ENCODE assay signal across 23 cellular contexts in the genomic region with DNA sequence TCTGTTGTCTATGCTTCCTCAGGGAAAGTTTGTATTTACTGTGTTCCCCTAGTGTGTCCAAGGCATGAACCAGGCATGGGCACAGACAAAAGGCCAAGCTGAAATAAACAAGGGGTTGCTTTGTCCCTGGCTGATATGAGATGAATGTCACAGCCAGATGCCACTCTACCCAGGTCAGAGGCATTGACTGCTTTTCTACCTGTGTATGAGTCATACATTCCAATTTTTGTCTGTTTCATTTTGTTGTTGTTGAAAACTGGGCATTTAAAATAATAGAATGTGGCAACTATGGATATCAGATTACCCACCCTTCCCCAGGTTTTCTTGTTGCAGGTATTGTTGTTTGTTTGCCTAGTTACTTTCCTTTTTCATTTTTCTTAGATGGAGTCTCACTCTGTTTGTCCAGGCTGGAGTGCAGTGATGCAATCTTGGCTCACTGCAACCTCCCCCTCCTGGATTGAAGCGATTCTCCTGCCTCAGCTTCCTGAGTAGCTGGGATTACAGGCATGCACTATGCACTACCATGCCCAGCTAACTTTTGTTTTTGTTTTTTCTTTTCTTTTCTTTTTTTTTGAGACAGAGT.
DNase-seq lines count a peak whose midpoint lies in the region; ATAC-seq, FAIRE-seq and TF ChIP-seq lines count a peak whose summit lies in the region.
"Had no signal": no experiment of that assay in that cellular context is flagged by ENCODE, and none has a peak within 500 bp of the region (broad histone marks: within the 10 kb centered on the region; RNA-seq: fewer than 3 reads in every experiment).

No MANE protein-coding gene starts in this region.

- 0% methylated on average over 1 of the region's 1 CpG for WGBS in K562 (ENCODE audit: insufficient coverage, low coverage, missing lambda C conversion rate)
- WGBS in trophoblast cell (ENCODE audit: extremely low coverage, insufficient coverage, insufficient read length), result no CpG with 5 or more reads among the region's 1 CpG

- POLR2A ChIA-PET in K562 (lab: Yijun Ruan, JAX), result no interaction called here

- no peak overlapping the region for H4K12ac ChIP-seq in trophoblast cell (ENCODE audit: low read depth, low read length)

- no peaks in the 10 kb centered on the region for H4K20me1 ChIP-seq in K562 (replicated peaks; ENCODE audit: control insufficient read depth, insufficient read depth, low read length)

- H3K9me3 ChIP-seq in K562 (replicated peaks; ENCODE audit: control insufficient read depth, insufficient read depth, low read depth, low read length) (no peaks in the 10 kb centered on the region), trophoblast cell (ENCODE audit: insufficient read depth, low read depth, low read length) (peaks cover 2% of the 10 kb centered on the region)
- H3K9me3 ChIP-seq: HAP-1 had no signal

- DNase-seq in NCI-H2107 treated with DMSO at 0.1 percent for 48 hours (lab: John Stamatoyannopoulos, UW; ENCODE audit: unreplicated experiment), result peak; percentile 49
- DNase-seq in NCI-H2107 (lab: John Stamatoyannopoulos, UW), result no peak
- DNase-seq in NCI-H345 (lab: John Stamatoyannopoulos, UW), result peak; percentile 89
- no peak for DNase-seq in K562 (ENCODE audit: extremely low read depth in 1 of 4, low spot score in 3 of 4)
- peak; percentile 28 to 71 for DNase-seq in trophoblast cell
- no peak for DNase-seq in SHP77 treated with DMSO at 0.1 percent for 48 hours (lab: John Stamatoyannopoulos, UW)
- no peak for DNase-seq in RPMI8226
- DNase-seq: activated CD4-positive, alpha-beta T cell treated with anti-CD3 and anti-CD28 coated beads, Interleukin-2, amount 50 U/mL, for 4 hours; activated naive CD4-positive, alpha-beta T cell treated with anti-CD3 and anti-CD28 coated beads, Interleukin-2, amount 10 ng/mL, durations not matched to agents 7 days and 5 days; amniotic stem cell; C1 segment of cervical spinal cord; DMS79; dorsolateral prefrontal cortex; hippocampal formation; left colon; SK-N-SH; substantia nigra; upper lobe of left lung had no signal

- no TSS peak for BruUV-seq in K562 (replicated peaks; lab: Mats Ljungman, UMichigan)

- H3K4me3 ChIP-seq in K562, result no peak overlapping the region
- H3K4me3 ChIP-seq in trophoblast cell (ENCODE audit: low read depth, low read length), result no peak overlapping the region
- H3K4me3 ChIP-seq: dorsolateral prefrontal cortex, HAP-1, upper lobe of left lung had no signal

- CTCF ChIA-PET in K562 (lab: Yijun Ruan, JAX; ENCODE audit: low intra/inter-chr PET ratio), result no interaction called here

- H3K9me1 ChIP-seq in K562 (ENCODE audit: control insufficient read depth, insufficient read depth, low read length), result no peaks in the 10 kb centered on the region

- H2BK120ac ChIP-seq in trophoblast cell (ENCODE audit: insufficient read depth, low read length, poor library complexity), result no peak overlapping the region

- H3K4me2 ChIP-seq in K562 (ENCODE audit: insufficient read depth, low read length) (no peak overlapping the region), trophoblast cell (ENCODE audit: low read length) (no peak overlapping the region)
- H3K4me2 ChIP-seq: SK-N-SH had no signal

- H3K9ac ChIP-seq in K562 (ENCODE audit: insufficient read depth in 1 of 2, low read depth in 2 of 2, low read length in 2 of 2) (no peak overlapping the region), trophoblast cell (ENCODE audit: low read length) (no peak overlapping the region)
- H3K9ac ChIP-seq: SK-N-SH had no signal

- no peaks in the 10 kb centered on the region for H3K36me3 ChIP-seq in K562 (ENCODE audit: control insufficient read depth, insufficient read depth, low read length)
- H3K36me3 ChIP-seq in trophoblast cell (ENCODE audit: control insufficient read depth in 1 of 2, insufficient read depth in 2 of 2, low read length in 2 of 2), result peaks cover 1 to 2% of the 10 kb centered on the region in 2 experiments
- H3K36me3 ChIP-seq: HAP-1, upper lobe of left lung had no signal

- in situ Hi-C loops in K562 (cut with MboI), result no loop called here

- H2BK5ac ChIP-seq in trophoblast cell (ENCODE audit: low read depth, low read length, poor library complexity), result no peak overlapping the region

- TF ChIP-seq CTCF in K562 (IDR thresholded peaks at IDR 0.05 in 2 of 3, conservative IDR thresholded peaks at IDR 0.05 in 1 of 3; ENCODE audit: insufficient read depth in 2 of 3, low read depth in 1 of 3, low read length in 3 of 3), result no peak

- TF ChIP-seq RAD21 in K562 (CRISPR knock-in tag; conservative IDR thresholded peaks at IDR 0.05 in 1 of 2, IDR thresholded peaks at IDR 0.05 in 1 of 2), result no peak

- intact Hi-C loops in K562 (cut with micrococcal nuclease), result no loop called here

- TF ChIP-seq EP300 in K562 (IDR thresholded peaks at IDR 0.05; ENCODE audit: low read length), result no peak

- H3K79me2 ChIP-seq in K562 (ENCODE audit: control insufficient read depth, insufficient read depth, low read length) (no peaks in the 10 kb centered on the region), trophoblast cell (ENCODE audit: control insufficient read depth, insufficient read depth, low read length, poor library complexity) (no peaks in the 10 kb centered on the region)

- H4K91ac ChIP-seq in trophoblast cell (ENCODE audit: low read depth, low read length), result no peak overlapping the region

- no peak overlapping the region for H3K27ac ChIP-seq in K562 (ENCODE audit: extremely low read depth, low read depth, low read length)
- no peak overlapping the region for H3K27ac ChIP-seq in trophoblast cell (ENCODE audit: low read depth, low read length)
- H3K27ac ChIP-seq: 22Rv1, dorsolateral prefrontal cortex, upper lobe of left lung had no signal

- no peak for ATAC-seq in K562
- ATAC-seq in GM21529 (IDR thresholded peaks at IDR 0.05; ENCODE audit: unreplicated experiment), result no peak
- ATAC-seq: left colon; stimulated activated effector memory CD8-positive, alpha-beta T cell treated with anti-CD3 and anti-CD28 coated beads, Interleukin-12 subunit alpha, Interleukin-12 subunit beta, amount 100 ng/mL, for 72 hours had no signal

- peaks cover 3% of the 10 kb centered on the region for H3K79me1 ChIP-seq in trophoblast cell (ENCODE audit: low read length)

- no peak for TF ChIP-seq POLR2A in K562 (conservative IDR thresholded peaks at IDR 0.05)

- H2AFZ ChIP-seq in K562 (ENCODE audit: low read depth, low read length) (no peak overlapping the region), trophoblast cell (ENCODE audit: insufficient read depth, low read length, poor library complexity) (no peak overlapping the region)

- H3K27me3 ChIP-seq in K562 (ENCODE audit: control insufficient read depth in 2 of 2, insufficient read depth in 2 of 2, low read length in 2 of 2) (no peaks in the 10 kb centered on the region), trophoblast cell (ENCODE audit: insufficient read depth, low read length) (no peaks in the 10 kb centered on the region)
- H3K27me3 ChIP-seq: dorsolateral prefrontal cortex, upper lobe of left lung had no signal

- no peak overlapping the region for H2BK12ac ChIP-seq in trophoblast cell (ENCODE audit: low read length)

- H2AK5ac ChIP-seq in trophoblast cell (ENCODE audit: low read length), result no peak overlapping the region

- H3K18ac ChIP-seq in trophoblast cell (ENCODE audit: low read length), result no peak overlapping the region

- no peak overlapping the region for H3K14ac ChIP-seq in trophoblast cell (ENCODE audit: low read length)

- no peak overlapping the region for H4K8ac ChIP-seq in trophoblast cell (ENCODE audit: low read depth, low read length)

- H3K4ac ChIP-seq in trophoblast cell (ENCODE audit: low read depth, low read length), result no peak overlapping the region

- no peaks in the 10 kb centered on the region for H3K4me1 ChIP-seq in K562 (replicated peaks in 1 of 2; ENCODE audit: control insufficient read depth in 2 of 2, insufficient read depth in 2 of 2, low read length in 2 of 2)
- peaks cover 2% of the 10 kb centered on the region in 2 experiments for H3K4me1 ChIP-seq in trophoblast cell (ENCODE audit: control insufficient read depth in 1 of 2, insufficient read depth in 2 of 2, low read length in 2 of 2)
- H3K4me1 ChIP-seq: HAP-1, upper lobe of left lung had no signal

- no peak for FAIRE-seq in K562 (lab: Jason Lieb, UNC)
- FAIRE-seq: G401.6 had no signal

- no peak overlapping the region for H3K23ac ChIP-seq in trophoblast cell (ENCODE audit: low read length)

TF ChIP-seq in K562, 482 proteins besides CTCF, POLR2A, EP300 and RAD21:
- TF ChIP-seq, protein P1, sequence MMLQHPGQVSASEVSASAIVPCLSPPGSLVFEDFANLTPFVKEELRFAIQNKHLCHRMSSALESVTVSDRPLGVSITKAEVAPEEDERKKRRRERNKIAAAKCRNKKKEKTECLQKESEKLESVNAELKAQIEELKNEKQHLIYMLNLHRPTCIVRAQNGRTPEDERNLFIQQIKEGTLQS (IDR thresholded peaks at IDR 0.05), result peak; percentile 47; the same call in 1 of the 2 replicates
- TF ChIP-seq, protein P1 (CRISPR knock-in tag; conservative IDR thresholded peaks at IDR 0.05), result no peak
- no peak for TF ChIP-seq TGIF2 (CRISPR knock-in tag; IDR thresholded peaks at IDR 0.05)

Comparison
In these comparisons a context has a peak if more than half of its experiments do, and no peak if none do; other contexts are left out.
1. DNase-seq: peak in NCI-H2107 treated with DMSO at 0.1 percent for 48 hours (single experiment), NCI-H345 (single experiment) and trophoblast cell (2 of 2); none in NCI-H2107 (single experiment), K562 (0 of 4), SHP77 treated with DMSO at 0.1 percent for 48 hours (single experiment) and RPMI8226 (single experiment).